ENCODE assay signal across 11 cellular contexts in the genomic region with DNA sequence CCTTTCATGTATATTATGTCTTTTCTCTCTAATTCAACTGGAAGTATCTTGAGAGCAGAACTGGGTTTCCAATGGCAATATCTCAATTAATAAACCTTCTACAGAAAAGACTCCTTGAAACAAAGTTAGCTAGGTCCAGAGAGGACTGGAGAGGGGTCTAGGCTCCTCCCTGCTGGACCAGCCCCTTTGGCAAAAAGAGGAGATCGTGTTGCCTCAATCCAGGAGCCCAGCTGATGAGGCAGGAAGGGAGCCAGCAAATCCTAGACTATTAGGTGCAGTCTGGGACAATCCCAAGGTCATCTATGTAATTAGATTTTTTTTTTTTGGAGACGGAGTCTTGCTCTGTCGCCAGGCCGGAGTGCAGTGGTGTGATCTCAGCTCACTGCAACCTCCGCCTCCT. TPM values are rescaled to one million over a fixed set of nuclear protein-coding genes. Genes with fewer than 3 reads are reported as not detected.
DNase-seq lines count a peak whose midpoint lies in the region; ATAC-seq, FAIRE-seq and TF ChIP-seq lines count a peak whose summit lies in the region.
"Had no signal": no experiment of that assay in that cellular context is flagged by ENCODE, and none has a peak within 500 bp of the region (broad histone marks: within the 10 kb centered on the region; RNA-seq: fewer than 3 reads in every experiment).

No MANE protein-coding gene starts in this region.

- no peak for TF ChIP-seq CTCF in gastroesophageal sphincter (IDR thresholded peaks at IDR 0.05)

- H3K4me3 Mint-ChIP-seq in activated CD8-positive, alpha-beta T cell treated with anti-CD3 and anti-CD28 coated beads, Interleukin-2, amount 10 ng/mL, durations not matched to agents 7 days and 5 days, result no peak overlapping the region
- H3K4me3 Mint-ChIP-seq in stimulated activated naive B cell treated with anti-CD40 and anti-IgM and Interleukin-4, amounts not matched to agents 10 μg/mL and 1 μg/mL and 100 μg/mL, for 72 hours, result peak overlapping the region in 1 of 2 donors; percentile 15

- H3K9me2 ChIP-seq in GM23248 (ENCODE audit: insufficient read depth), result no peaks in the 10 kb centered on the region

- POLR2A ChIA-PET in activated CD8-positive, alpha-beta T cell treated with anti-CD3 and anti-CD28 coated beads, Interleukin-2, amount 10 ng/mL, durations not matched to agents 7 days and 5 days (lab: Charles Lee), result interaction anchor here (0.7 to 4.9 kb wide), 6 partner anchors 9 to 26 kb away, joined by 3 to 44 read pairs (median 15); partner anchors contain the start of gene BCL2L1

- H3K4me2 ChIP-seq in GM23248 (ENCODE audit: unreplicated experiment), result no peak overlapping the region

- H3K27me3 ChIP-seq in GM23248 (replicated peaks; ENCODE audit: insufficient read depth) (no peaks in the 10 kb centered on the region), gastroesophageal sphincter (no peaks in the 10 kb centered on the region)
- H3K27me3 ChIP-seq: cardiac muscle cell had no signal

- H3K9ac ChIP-seq in GM23248, result no peak overlapping the region

- no peak for DNase-seq in GM23248
- no peak for DNase-seq in activated CD8-positive, alpha-beta T cell treated with anti-CD3 and anti-CD28 coated beads, Interleukin-2, amount 10 ng/mL, durations not matched to agents 7 days and 5 days
- DNase-seq in stimulated activated naive B cell treated with anti-CD40 and anti-IgM and Interleukin-4, amounts not matched to agents 10 μg/mL and 1 μg/mL and 100 μg/mL, for 72 hours, result no peak
- no peak for DNase-seq in GM12891 (ENCODE audit: insufficient read length, low spot score)
- DNase-seq in T-helper 9 cell, result no peak
- DNase-seq: DMS153, NCI-H345, SHP77 treated with DMSO at 0.1 percent for 48 hours had no signal

- no peak for ATAC-seq in activated CD8-positive, alpha-beta T cell treated with anti-CD3 and anti-CD28 coated beads, Interleukin-2, amount 10 ng/mL, durations not matched to agents 7 days and 5 days
- no peak for ATAC-seq in gastroesophageal sphincter
- no peak for ATAC-seq in stimulated activated naive B cell treated with anti-CD40 and anti-IgM and Interleukin-4, amounts not matched to agents 10 μg/mL and 1 μg/mL and 100 μg/mL, for 72 hours (replicated peaks)
- ATAC-seq in HG03457 (IDR thresholded peaks at IDR 0.05; ENCODE audit: unreplicated experiment), result no peak

- no peak overlapping the region for H2AFZ ChIP-seq in GM23248

- H3K4me3 ChIP-seq in GM23248 (no peak overlapping the region), gastroesophageal sphincter (no peak overlapping the region)
- H3K4me3 ChIP-seq: cardiac muscle cell had no signal

- no peak for FAIRE-seq in GM12891 (lab: Jason Lieb, UNC)

- CTCF ChIA-PET in activated CD8-positive, alpha-beta T cell treated with anti-CD3 and anti-CD28 coated beads, Interleukin-2, amount 10 ng/mL, durations not matched to agents 7 days and 5 days (lab: Charles Lee), result interaction anchor here (0.6 to 4.5 kb wide), 12 partner anchors 10 to 88 kb away, joined by 3 to 54 read pairs (median 6); partner anchors contain the start of gene BCL2L1

- no peaks in the 10 kb centered on the region for H3K9me3 Mint-ChIP-seq in activated CD8-positive, alpha-beta T cell treated with anti-CD3 and anti-CD28 coated beads, Interleukin-2, amount 10 ng/mL, durations not matched to agents 7 days and 5 days (ENCODE audit: insufficient read depth)
- H3K9me3 Mint-ChIP-seq in stimulated activated naive B cell treated with anti-CD40 and anti-IgM and Interleukin-4, amounts not matched to agents 10 μg/mL and 1 μg/mL and 100 μg/mL, for 72 hours, result no peaks in the 10 kb centered on the region

- H3K36me3 ChIP-seq in GM23248 (ENCODE audit: low read depth), result 0 out of 2 replicates have a peak, but pooled peaks cover 4% of the 10 kb centered on the region
- peaks cover 0 to 9% of the 10 kb centered on the region in 2 donors for H3K36me3 ChIP-seq in gastroesophageal sphincter
- H3K36me3 ChIP-seq: cardiac muscle cell had no signal

- in situ Hi-C loops in GM23248 (cut with MboI), result no loop called here

- peaks cover 95% of the 10 kb centered on the region for H3K79me2 ChIP-seq in GM23248 (ENCODE audit: insufficient read depth)

- TF ChIP-seq EP300 in gastroesophageal sphincter (IDR thresholded peaks at IDR 0.05), result no peak

- H3K27ac Mint-ChIP-seq in activated CD8-positive, alpha-beta T cell treated with anti-CD3 and anti-CD28 coated beads, Interleukin-2, amount 10 ng/mL, durations not matched to agents 7 days and 5 days, result peak overlapping the region; percentile 84
- peak overlapping the region; percentile 86 for H3K27ac Mint-ChIP-seq in stimulated activated naive B cell treated with anti-CD40 and anti-IgM and Interleukin-4, amounts not matched to agents 10 μg/mL and 1 μg/mL and 100 μg/mL, for 72 hours

- H3K27ac ChIP-seq in GM23248 (peak overlapping the region; percentile 83; the same call in 1 of the 2 replicates), gastroesophageal sphincter (peak overlapping the region in 3 of 4 donors; percentile 63 to 80 (median 72))
- H3K27ac ChIP-seq: cardiac muscle cell had no signal

- peaks cover 58% of the 10 kb centered on the region for H3K36me3 Mint-ChIP-seq in activated CD8-positive, alpha-beta T cell treated with anti-CD3 and anti-CD28 coated beads, Interleukin-2, amount 10 ng/mL, durations not matched to agents 7 days and 5 days (ENCODE audit: low read depth)
- H3K36me3 Mint-ChIP-seq in stimulated activated naive B cell treated with anti-CD40 and anti-IgM and Interleukin-4, amounts not matched to agents 10 μg/mL and 1 μg/mL and 100 μg/mL, for 72 hours, result peaks cover 34 to 55% of the 10 kb centered on the region in 2 donors

- peaks cover 50% of the 10 kb centered on the region for H3K4me1 Mint-ChIP-seq in activated CD8-positive, alpha-beta T cell treated with anti-CD3 and anti-CD28 coated beads, Interleukin-2, amount 10 ng/mL, durations not matched to agents 7 days and 5 days (ENCODE audit: low read depth)
- peaks cover 47 to 89% of the 10 kb centered on the region in 2 donors for H3K4me1 Mint-ChIP-seq in stimulated activated naive B cell treated with anti-CD40 and anti-IgM and Interleukin-4, amounts not matched to agents 10 μg/mL and 1 μg/mL and 100 μg/mL, for 72 hours

- H3K27me3 Mint-ChIP-seq in activated CD8-positive, alpha-beta T cell treated with anti-CD3 and anti-CD28 coated beads, Interleukin-2, amount 10 ng/mL, durations not matched to agents 7 days and 5 days (ENCODE audit: low read depth), result no peaks in the 10 kb centered on the region
- H3K27me3 Mint-ChIP-seq in stimulated activated naive B cell treated with anti-CD40 and anti-IgM and Interleukin-4, amounts not matched to agents 10 μg/mL and 1 μg/mL and 100 μg/mL, for 72 hours, result no peaks in the 10 kb centered on the region

- peaks cover 48% of the 10 kb centered on the region for H3F3A ChIP-seq in GM23248 (ENCODE audit: insufficient read depth)

- no peaks in the 10 kb centered on the region for H3K9me3 ChIP-seq in GM23248 (ENCODE audit: low read depth)
- no peaks in the 10 kb centered on the region for H3K9me3 ChIP-seq in gastroesophageal sphincter

- no peaks in the 10 kb centered on the region for H4K20me1 ChIP-seq in GM23248 (ENCODE audit: insufficient read depth)

- H3K4me1 ChIP-seq in GM23248 (ENCODE audit: insufficient read depth) (peaks cover 42% of the 10 kb centered on the region), gastroesophageal sphincter (peaks cover 11 to 79% (median 29%) of the 10 kb centered on the region in 3 donors)

- WGBS in GM23248 (ENCODE audit: low coverage in 1 of 2, low lambda C conversion rate in 2 of 2, missing lambda C conversion rate in 2 of 2), 2 experiments, result 95 to 96% methylated on average over 5 of the region's 5 CpGs
- 78% methylated on average over 5 of the region's 5 CpGs; no CpG with 5 or more reads in 1 of the 2 donors for WGBS in gastroesophageal sphincter (ENCODE audit: low coverage in 1 of 2), 2 donors

- TF ChIP-seq POLR2A in gastroesophageal sphincter (IDR thresholded peaks at IDR 0.05) (no peak), GM12891 (IDR thresholded peaks at IDR 0.05; ENCODE audit: low read depth, low read length) (no peak)

TF ChIP-seq in GM12891, 5 proteins besides CTCF, POLR2A, EP300 and RAD21:
- TF ChIP-seq SPI1 (IDR thresholded peaks at IDR 0.05; ENCODE audit: low read depth, low read length), result no peak

RNA-seq across cellular contexts. Expression of gene BCL2L1, which starts 21.9 kb away (rescaled TPM):
- 83.8 and 95.1 TPM in 2 replicates for total RNA-seq in GM23248 (2014; rRNA removed; shearing (Covaris generic))
- polyA plus RNA-seq in GM23248 (2016; fragmentation: Nextera tagmentation; extraction: Ambion mirVana), result 56.2 and 56.3 TPM in 2 replicates
- total RNA-seq in activated CD8-positive, alpha-beta T cell treated with anti-CD3 and anti-CD28 coated beads, Interleukin-2, amount 10 ng/mL, durations not matched to agents 7 days and 5 days, result 10 to 100 TPM; 71.4 to 73.0 TPM
- 100 to 1,000 TPM in 3 of 4 donors, 10 to 100 TPM in 1; 71.9 to 171 (median 135) TPM for total RNA-seq in gastroesophageal sphincter
- polyA plus RNA-seq in GM12891 (2012; ENCODE audit: low read depth, missing spikeins), result 40.2 TPM

RNA-seq across cellular contexts. Expression of gene TPX2, which starts 38.3 kb away (rescaled TPM):
- 35.5 and 39.6 TPM in 2 replicates for total RNA-seq in GM23248 (2014; rRNA removed; shearing (Covaris generic))
- 37.6 and 37.7 TPM in 2 replicates for polyA plus RNA-seq in GM23248 (2016; fragmentation: Nextera tagmentation; extraction: Ambion mirVana)
- 100 to 1,000 TPM; 172 to 174 TPM for total RNA-seq in activated CD8-positive, alpha-beta T cell treated with anti-CD3 and anti-CD28 coated beads, Interleukin-2, amount 10 ng/mL, durations not matched to agents 7 days and 5 days
- 1 to 10 TPM in 1 of 4 donors, under 1 TPM in 3; 0.13 to 1.4 (median 0.74) TPM for total RNA-seq in gastroesophageal sphincter
- 52.8 TPM for polyA plus RNA-seq in GM12891 (2012; ENCODE audit: low read depth, missing spikeins)

Comparison
In these comparisons a context has a peak if more than half of its experiments do, and no peak if none do; other contexts are left out.
1. RNA of gene TPX2, which starts 38.3 kb away (total RNA-seq): 172 to 174 TPM in activated CD8-positive, alpha-beta T cell treated with anti-CD3 and anti-CD28 coated beads, Interleukin-2, amount 10 ng/mL, durations not matched to agents 7 days and 5 days and 35.5 to 39.6 TPM in GM23248; 0.13 to 1.4 TPM in gastroesophageal sphincter; every median in the first group is over 10 times any median in the second.